ENCODE assay signal across 1 cellular context in genomic region chr1:149928388-149928724, GRCh38.
TF ChIP-seq lines count a peak whose summit lies in the region.

No MANE protein-coding gene starts in this region.

TF ChIP-seq in SK-N-SH, 30 proteins besides CTCF, POLR2A, EP300 and RAD21 (continued from another document):
- TF ChIP-seq, protein P1, sequence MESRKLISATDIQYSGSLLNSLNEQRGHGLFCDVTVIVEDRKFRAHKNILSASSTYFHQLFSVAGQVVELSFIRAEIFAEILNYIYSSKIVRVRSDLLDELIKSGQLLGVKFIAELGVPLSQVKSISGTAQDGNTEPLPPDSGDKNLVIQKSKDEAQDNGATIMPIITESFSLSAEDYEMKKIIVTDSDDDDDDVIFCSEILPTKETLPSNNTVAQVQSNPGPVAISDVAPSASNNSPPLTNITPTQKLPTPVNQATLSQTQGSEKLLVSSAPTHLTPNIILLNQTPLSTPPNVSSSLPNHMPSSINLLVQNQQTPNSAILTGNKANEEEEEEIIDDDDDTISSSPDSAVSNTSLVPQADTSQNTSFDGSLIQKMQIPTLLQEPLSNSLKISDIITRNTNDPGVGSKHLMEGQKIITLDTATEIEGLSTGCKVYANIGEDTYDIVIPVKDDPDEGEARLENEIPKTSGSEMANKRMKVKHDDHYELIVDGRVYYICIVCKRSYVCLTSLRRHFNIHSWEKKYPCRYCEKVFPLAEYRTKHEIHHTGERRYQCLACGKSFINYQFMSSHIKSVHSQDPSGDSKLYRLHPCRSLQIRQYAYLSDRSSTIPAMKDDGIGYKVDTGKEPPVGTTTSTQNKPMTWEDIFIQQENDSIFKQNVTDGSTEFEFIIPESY (IDR thresholded peaks at IDR 0.05; ENCODE audit: borderline replicate concordance, low read depth), result no peak
- TF ChIP-seq USF2 (IDR thresholded peaks at IDR 0.05; ENCODE audit: borderline replicate concordance, low read depth, low read length) (no peak), TEAD4 (IDR thresholded peaks at IDR 0.05; ENCODE audit: borderline replicate concordance, insufficient read depth) (no peak)
